Comparison of ENCODE assay signal across 18 cellular contexts in genomic region chr17:20926532-20926931, GRCh38.
DNase-seq lines count a peak whose midpoint lies in the region; ATAC-seq and TF ChIP-seq lines count a peak whose summit lies in the region.
"Had no signal": no experiment of that assay in that cellular context is flagged by ENCODE, and none has a peak within 500 bp of the region (broad histone marks: within the 10 kb centered on the region; RNA-seq: fewer than 3 reads in every experiment).

No MANE protein-coding gene starts in this region.

- no peak overlapping the region for H4K12ac ChIP-seq in trophoblast cell (ENCODE audit: low read depth, low read length)

- H2AFZ ChIP-seq in smooth muscle cell (ENCODE audit: low read depth) (no peak overlapping the region), trophoblast cell (ENCODE audit: insufficient read depth, low read length, poor library complexity) (no peak overlapping the region)

- H4K8ac ChIP-seq in trophoblast cell (ENCODE audit: low read depth, low read length) = no peak overlapping the region

- no peaks in the 10 kb centered on the region for H3K36me3 ChIP-seq in adipocyte (ENCODE audit: control insufficient read depth, insufficient read depth, low read length, severe bottlenecking)
- no peaks in the 10 kb centered on the region for H3K36me3 ChIP-seq in smooth muscle cell (ENCODE audit: low read depth)
- no peaks in the 10 kb centered on the region for H3K36me3 ChIP-seq in trophoblast cell (ENCODE audit: control insufficient read depth in 1 of 2, insufficient read depth in 2 of 2, low read length in 2 of 2)
- H3K36me3 ChIP-seq: WERI-Rb-1 had no signal

- no peak overlapping the region for H3K9ac ChIP-seq in adipocyte (ENCODE audit: low read length)
- no peak overlapping the region for H3K9ac ChIP-seq in smooth muscle cell (ENCODE audit: low read depth)
- no peak overlapping the region for H3K9ac ChIP-seq in trophoblast cell (ENCODE audit: low read length)

- no peaks in the 10 kb centered on the region for H3K79me1 ChIP-seq in trophoblast cell (ENCODE audit: low read length)

- no peak overlapping the region for H2BK12ac ChIP-seq in trophoblast cell (ENCODE audit: low read length)

- H3K4me3 ChIP-seq in adipocyte (ENCODE audit: low read length) (no peak overlapping the region), fibroblast of the aortic adventitia (ENCODE audit: low read depth, low read length) (no peak overlapping the region), smooth muscle cell (no peak overlapping the region), trophoblast cell (ENCODE audit: low read depth, low read length) (no peak overlapping the region)

- H4K91ac ChIP-seq in trophoblast cell (ENCODE audit: low read depth, low read length) = no peak overlapping the region

- H2AK5ac ChIP-seq in trophoblast cell (ENCODE audit: low read length) = no peak overlapping the region

- WGBS in smooth muscle cell (ENCODE audit: low lambda C conversion rate) = 44% methylated on average over 2 of the region's 2 CpGs
- WGBS in trophoblast cell (ENCODE audit: extremely low coverage, insufficient coverage, insufficient read length) = no CpG with 5 or more reads among the region's 2 CpGs

- H3K36me3 Mint-ChIP-seq in HFFc6 (ENCODE audit: low read depth) = no peaks in the 10 kb centered on the region
- H3K36me3 Mint-ChIP-seq: activated naive CD4-positive, alpha-beta T cell treated with anti-CD3 and anti-CD28 coated beads, Interleukin-2, amount 50 U/mL, for 72 hours; natural killer cell had no signal

- no peak overlapping the region for H3K27ac Mint-ChIP-seq in HFFc6
- H3K27ac Mint-ChIP-seq: activated naive CD4-positive, alpha-beta T cell treated with anti-CD3 and anti-CD28 coated beads, Interleukin-2, amount 50 U/mL, for 72 hours; activated T-cell treated with anti-CD3 and anti-CD28 coated beads, Interleukin-2, amount 50 U/mL, for 24 hours; natural killer cell had no signal

- no peak overlapping the region for H3K14ac ChIP-seq in trophoblast cell (ENCODE audit: low read length)

- DNase-seq in HFFc6 (peak; percentile 11), adipocyte (ENCODE audit: low read depth) (peak; percentile 69), fibroblast of the aortic adventitia (ENCODE audit: low read depth) (peak; percentile 55), smooth muscle cell (lab: John Stamatoyannopoulos, UW; ENCODE audit: unreplicated experiment) (no peak), trophoblast cell (no peak), mucosa of gallbladder (ENCODE audit: low spot score) (no peak)
- DNase-seq in activated CD4-positive, alpha-beta T cell treated with anti-CD3 and anti-CD28 coated beads, Interleukin-2, amount 50 U/mL, for 48 hours = no peak
- DNase-seq: activated CD4-positive, alpha-beta T cell treated with anti-CD3 and anti-CD28 coated beads, Interleukin-2, amount 50 U/mL, for 4 hours; activated T-cell treated with anti-CD3 and anti-CD28 coated beads, Interleukin-2, amount 50 U/mL, for 24 hours; GF-D8; natural killer cell; NCI-H2029; NCI-H510A treated with DMSO at 0.1 percent for 48 hours; stimulated activated CD4-positive, alpha-beta T cell treated with anti-CD3 and anti-CD28 coated beads, Interleukin-12 subunit alpha, Interleukin-12 subunit beta, amount 100 ng/mL, for 4 hours; WERI-Rb-1 had no signal

- no peak overlapping the region for H2BK120ac ChIP-seq in trophoblast cell (ENCODE audit: insufficient read depth, low read length, poor library complexity)

- H3K4me2 ChIP-seq in smooth muscle cell (peak overlapping the region; percentile 42), trophoblast cell (ENCODE audit: low read length) (no peak overlapping the region)

- no peak for ATAC-seq in GM18861 (IDR thresholded peaks at IDR 0.05; ENCODE audit: unreplicated experiment)
- ATAC-seq: activated naive CD4-positive, alpha-beta T cell treated with anti-CD3 and anti-CD28 coated beads, Interleukin-2, amount 50 U/mL, for 72 hours; natural killer cell; Right ventricle myocardium inferior had no signal

- H3K9me3 ChIP-seq in adipocyte (ENCODE audit: control insufficient read depth, low read length) (no peaks in the 10 kb centered on the region), smooth muscle cell (replicated peaks; ENCODE audit: low read depth) (no peaks in the 10 kb centered on the region), trophoblast cell (ENCODE audit: insufficient read depth, low read depth, low read length) (no peaks in the 10 kb centered on the region)

- H3K18ac ChIP-seq in trophoblast cell (ENCODE audit: low read length) = no peak overlapping the region

- H3K9me3 Mint-ChIP-seq in HFFc6 = no peaks in the 10 kb centered on the region
- H3K9me3 Mint-ChIP-seq: activated naive CD4-positive, alpha-beta T cell treated with anti-CD3 and anti-CD28 coated beads, Interleukin-2, amount 50 U/mL, for 72 hours; activated T-cell treated with anti-CD3 and anti-CD28 coated beads, Interleukin-2, amount 50 U/mL, for 24 hours; natural killer cell had no signal

- peaks cover 13% of the 10 kb centered on the region for H3F3A ChIP-seq in smooth muscle cell (ENCODE audit: low read depth)

- H2BK5ac ChIP-seq in trophoblast cell (ENCODE audit: low read depth, low read length, poor library complexity) = no peak overlapping the region

- TF ChIP-seq CTCF in HFFc6 (IDR thresholded peaks at IDR 0.05) = no peak
- no peak for TF ChIP-seq CTCF in fibroblast of the aortic adventitia (IDR thresholded peaks at IDR 0.05; ENCODE audit: insufficient read depth, low read length)
- no peak for TF ChIP-seq CTCF in smooth muscle cell (IDR thresholded peaks at IDR 0.05; ENCODE audit: borderline replicate concordance, insufficient read depth, poor library complexity, severe bottlenecking)

- H3K4me1 Mint-ChIP-seq in HFFc6 (ENCODE audit: low read depth) = peaks cover 38% of the 10 kb centered on the region
- H3K4me1 Mint-ChIP-seq: natural killer cell had no signal

- no peaks in the 10 kb centered on the region for H4K20me1 ChIP-seq in smooth muscle cell (ENCODE audit: low read depth)

- no peak overlapping the region for H3K23ac ChIP-seq in trophoblast cell (ENCODE audit: low read length)

- H3K4me3 Mint-ChIP-seq in HFFc6 = no peak overlapping the region
- H3K4me3 Mint-ChIP-seq: activated T-cell treated with anti-CD3 and anti-CD28 coated beads, Interleukin-2, amount 50 U/mL, for 24 hours; natural killer cell had no signal

- no peak overlapping the region for H3K27ac ChIP-seq in smooth muscle cell (ENCODE audit: low read depth)
- H3K27ac ChIP-seq in trophoblast cell (ENCODE audit: low read depth, low read length) = no peak overlapping the region
- H3K27ac ChIP-seq: WERI-Rb-1 had no signal

- no peak overlapping the region for H3K4ac ChIP-seq in trophoblast cell (ENCODE audit: low read depth, low read length)

- H3K4me1 ChIP-seq in adipocyte (ENCODE audit: control insufficient read depth, insufficient read depth, low read length) (peaks cover 4% of the 10 kb centered on the region), smooth muscle cell (ENCODE audit: low read depth) (peaks cover 17% of the 10 kb centered on the region), trophoblast cell (ENCODE audit: control insufficient read depth in 1 of 2, insufficient read depth in 2 of 2, low read length in 2 of 2) (no peaks in the 10 kb centered on the region)

- no peaks in the 10 kb centered on the region for H3K27me3 ChIP-seq in adipocyte (replicated peaks; ENCODE audit: control insufficient read depth, insufficient read depth, low read length)
- no peaks in the 10 kb centered on the region for H3K27me3 ChIP-seq in smooth muscle cell (ENCODE audit: low read depth)
- no peaks in the 10 kb centered on the region for H3K27me3 ChIP-seq in trophoblast cell (ENCODE audit: insufficient read depth, low read length)

- H3K79me2 ChIP-seq in smooth muscle cell (ENCODE audit: low read depth) = peaks cover 22% of the 10 kb centered on the region
- H3K79me2 ChIP-seq in trophoblast cell (ENCODE audit: control insufficient read depth, insufficient read depth, low read length, poor library complexity) = no peaks in the 10 kb centered on the region

- H3K27me3 Mint-ChIP-seq in HFFc6 (ENCODE audit: insufficient read depth) = no peaks in the 10 kb centered on the region; the same call in 1 of the 2 replicates
- H3K27me3 Mint-ChIP-seq: activated T-cell treated with anti-CD3 and anti-CD28 coated beads, Interleukin-2, amount 50 U/mL, for 24 hours had no signal

Comparison
In these comparisons a context has a peak if more than half of its experiments do, and no peak if none do; other contexts are left out.
1. DNase-seq: peak in HFFc6 (single experiment), adipocyte (single experiment) and fibroblast of the aortic adventitia (single experiment); none in smooth muscle cell (single experiment), activated CD4-positive, alpha-beta T cell treated with anti-CD3 and anti-CD28 coated beads, Interleukin-2, amount 50 U/mL, for 48 hours (0 of 2), trophoblast cell (0 of 2) and mucosa of gallbladder (single experiment).